ENCODE assay signal across 8 cellular contexts in the genomic region with DNA sequence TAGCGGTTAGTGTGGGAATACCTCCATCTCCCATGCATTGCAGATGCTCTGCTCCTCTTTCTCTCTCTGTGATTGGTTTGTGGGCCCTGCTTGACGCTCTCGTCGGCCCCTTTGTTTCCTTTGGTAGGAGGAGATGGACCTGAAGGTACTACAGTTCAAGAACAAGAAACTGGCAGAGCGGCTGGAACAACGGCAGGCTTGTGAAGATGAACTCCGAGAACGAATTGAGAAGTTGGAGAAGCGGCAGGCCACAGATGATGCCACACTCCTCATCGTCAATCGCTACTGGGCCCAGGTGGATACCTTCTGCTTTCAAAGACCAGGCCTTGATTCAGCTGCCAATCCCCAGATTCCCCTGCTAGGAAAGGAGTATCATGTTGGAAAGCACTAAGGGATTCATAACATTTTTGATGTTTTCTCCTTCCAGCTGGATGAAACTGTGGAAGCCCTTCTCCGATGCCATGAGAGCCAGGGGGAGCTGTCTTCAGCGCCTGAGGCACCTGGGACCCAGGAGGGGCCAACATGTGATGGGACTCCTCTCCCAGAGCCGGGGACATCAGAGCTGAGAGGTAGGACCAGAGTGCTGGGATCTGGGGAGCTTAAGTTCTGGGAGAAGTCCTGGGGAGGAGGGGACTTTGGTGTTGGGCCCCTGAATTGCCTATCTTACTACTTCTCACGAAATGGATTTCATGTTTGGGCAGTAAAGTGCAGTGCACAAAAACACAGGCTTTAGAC. TPM values are rescaled to one million over a fixed set of nuclear protein-coding genes. Genes with fewer than 3 reads are reported as not detected.
DNase-seq lines count a peak whose midpoint lies in the region; ATAC-seq and TF ChIP-seq lines count a peak whose summit lies in the region.

No MANE protein-coding gene starts in this region.

- CTCF ChIA-PET in SK-N-SH (lab: Yijun Ruan, JAX): interaction anchor here (1.1 kb wide), 1 partner anchor 22 kb away, joined by 3 read pairs; no protein-coding TSS in a partner anchor

- no peaks in the 10 kb centered on the region for H3K27me3 Mint-ChIP-seq in activated T-helper 2 cell treated with anti-CD3 and anti-CD28 coated beads, Interferon-gamma antibody, Interleukin-2, Interleukin-4, amounts not matched to agents 10 μg/mL and 5 μg/mL and 100 μg/mL, durations not matched to agents 14 hours and 24 hours and 36 hours (ENCODE audit: low read depth)
- H3K27me3 Mint-ChIP-seq in stimulated activated naive B cell treated with anti-CD40 and anti-IgM and Interleukin-4, amounts not matched to agents 10 μg/mL and 1 μg/mL and 100 μg/mL, for 72 hours: no peaks in the 10 kb centered on the region

- H3K4me1 ChIP-seq in SK-N-SH (ENCODE audit: control insufficient read depth in 1 of 2, insufficient read depth in 2 of 2, low read depth in 1 of 2, low read length in 1 of 2): peaks cover 15 to 26% of the 10 kb centered on the region in 2 experiments
- H3K4me1 ChIP-seq in iPS-20b (ENCODE audit: insufficient read depth, low read length): no peaks in the 10 kb centered on the region; the same call in none of the 2 replicates

- intact Hi-C loops in activated T-helper 2 cell treated with anti-CD3 and anti-CD28 coated beads, Interferon-gamma antibody, Interleukin-2, Interleukin-4, amounts not matched to agents 10 μg/mL and 5 μg/mL and 100 μg/mL, durations not matched to agents 14 hours and 24 hours and 36 hours (cut with micrococcal nuclease): loop anchor here (1.0 to 5.0 kb wide), 4 partner anchors 15 to 194 kb away; partner anchors contain the start of genes FBXL19, PHKG2, SETD1A and SRCAP

- H3K27ac Mint-ChIP-seq in activated T-helper 2 cell treated with anti-CD3 and anti-CD28 coated beads, Interferon-gamma antibody, Interleukin-2, Interleukin-4, amounts not matched to agents 10 μg/mL and 5 μg/mL and 100 μg/mL, durations not matched to agents 14 hours and 24 hours and 36 hours: peak overlapping the region; percentile 83
- peak overlapping the region; percentile 95 for H3K27ac Mint-ChIP-seq in stimulated activated naive B cell treated with anti-CD40 and anti-IgM and Interleukin-4, amounts not matched to agents 10 μg/mL and 1 μg/mL and 100 μg/mL, for 72 hours

- peak overlapping the region; percentile 85 for H3K4me3 Mint-ChIP-seq in activated T-helper 2 cell treated with anti-CD3 and anti-CD28 coated beads, Interferon-gamma antibody, Interleukin-2, Interleukin-4, amounts not matched to agents 10 μg/mL and 5 μg/mL and 100 μg/mL, durations not matched to agents 14 hours and 24 hours and 36 hours (ENCODE audit: low read depth)
- peak overlapping the region; percentile 93 to 99 for H3K4me3 Mint-ChIP-seq in stimulated activated naive B cell treated with anti-CD40 and anti-IgM and Interleukin-4, amounts not matched to agents 10 μg/mL and 1 μg/mL and 100 μg/mL, for 72 hours

- H3K9me2 ChIP-seq in SK-N-SH: no peaks in the 10 kb centered on the region

- 48% methylated on average over 15 of the region's 15 CpGs for WGBS in SK-N-SH (ENCODE audit: low lambda C conversion rate)

- H3K9me3 ChIP-seq in SK-N-SH (no peaks in the 10 kb centered on the region), iPS-20b (ENCODE audit: insufficient read depth, low read depth, low read length) (no peaks in the 10 kb centered on the region)

- peaks cover 53% of the 10 kb centered on the region for H3K36me3 Mint-ChIP-seq in activated T-helper 2 cell treated with anti-CD3 and anti-CD28 coated beads, Interferon-gamma antibody, Interleukin-2, Interleukin-4, amounts not matched to agents 10 μg/mL and 5 μg/mL and 100 μg/mL, durations not matched to agents 14 hours and 24 hours and 36 hours (ENCODE audit: low read depth)
- H3K36me3 Mint-ChIP-seq in stimulated activated naive B cell treated with anti-CD40 and anti-IgM and Interleukin-4, amounts not matched to agents 10 μg/mL and 1 μg/mL and 100 μg/mL, for 72 hours: peaks cover 22 to 54% of the 10 kb centered on the region in 2 donors

- H3K9ac ChIP-seq in SK-N-SH (peak overlapping the region; percentile 89), iPS-20b (ENCODE audit: low read depth, low read length) (peak overlapping the region; percentile 92; the same call in 1 of the 2 replicates)

- H3K4me1 Mint-ChIP-seq in activated T-helper 2 cell treated with anti-CD3 and anti-CD28 coated beads, Interferon-gamma antibody, Interleukin-2, Interleukin-4, amounts not matched to agents 10 μg/mL and 5 μg/mL and 100 μg/mL, durations not matched to agents 14 hours and 24 hours and 36 hours (ENCODE audit: low read depth): peaks cover 17% of the 10 kb centered on the region
- peaks cover 26 to 42% of the 10 kb centered on the region in 2 donors for H3K4me1 Mint-ChIP-seq in stimulated activated naive B cell treated with anti-CD40 and anti-IgM and Interleukin-4, amounts not matched to agents 10 μg/mL and 1 μg/mL and 100 μg/mL, for 72 hours

- H3K27ac ChIP-seq in SK-N-SH (ENCODE audit: low read depth in 2 of 2, low read length in 1 of 2) (peak overlapping the region in 1 of 2 experiments; percentile 79; a peak in 1 of 4 replicates), iPS-20b (ENCODE audit: low read length) (peak overlapping the region; percentile 84)

- no peak for DNase-seq in SK-N-SH
- no peak for DNase-seq in activated T-helper 2 cell treated with anti-CD3 and anti-CD28 coated beads, Interferon-gamma antibody, Interleukin-2, Interleukin-4, amounts not matched to agents 10 μg/mL and 5 μg/mL and 100 μg/mL, durations not matched to agents 14 hours and 24 hours and 36 hours (ENCODE audit: low spot score)
- DNase-seq in stimulated activated naive B cell treated with anti-CD40 and anti-IgM and Interleukin-4, amounts not matched to agents 10 μg/mL and 1 μg/mL and 100 μg/mL, for 72 hours: no peak
- no peak for DNase-seq in COR-L47 (lab: John Stamatoyannopoulos, UW)
- DNase-seq in mucosa of gallbladder (ENCODE audit: low spot score): no peak

- peaks cover 49% of the 10 kb centered on the region for H3K79me2 ChIP-seq in SK-N-SH (ENCODE audit: insufficient read depth)

- H2AFZ ChIP-seq in SK-N-SH (ENCODE audit: low read depth): no peak overlapping the region

- TF ChIP-seq CTCF in SK-N-SH (IDR thresholded peaks at IDR 0.05): no peak

- no peaks in the 10 kb centered on the region for H4K20me1 ChIP-seq in SK-N-SH (ENCODE audit: insufficient read depth)

- H3K27me3 ChIP-seq in SK-N-SH (ENCODE audit: insufficient read depth) (no peaks in the 10 kb centered on the region), iPS-20b (ENCODE audit: insufficient read depth, low read length) (no peaks in the 10 kb centered on the region)

- POLR2A ChIA-PET in SK-N-SH (lab: Yijun Ruan, JAX): interaction anchor here (1.1 kb wide), 1 partner anchor 12 kb away, joined by 5 read pairs; no protein-coding TSS in a partner anchor

- ATAC-seq in SK-N-SH treated with all-trans-retinoic acid at 6 μM for 48 hours: no peak
- ATAC-seq in stimulated activated naive B cell treated with anti-CD40 and anti-IgM and Interleukin-4, amounts not matched to agents 10 μg/mL and 1 μg/mL and 100 μg/mL, for 72 hours (replicated peaks): no peak
- ATAC-seq in HG03045 (IDR thresholded peaks at IDR 0.05; ENCODE audit: unreplicated experiment): no peak

- no peaks in the 10 kb centered on the region for H3K9me3 Mint-ChIP-seq in activated T-helper 2 cell treated with anti-CD3 and anti-CD28 coated beads, Interferon-gamma antibody, Interleukin-2, Interleukin-4, amounts not matched to agents 10 μg/mL and 5 μg/mL and 100 μg/mL, durations not matched to agents 14 hours and 24 hours and 36 hours
- H3K9me3 Mint-ChIP-seq in stimulated activated naive B cell treated with anti-CD40 and anti-IgM and Interleukin-4, amounts not matched to agents 10 μg/mL and 1 μg/mL and 100 μg/mL, for 72 hours: no peaks in the 10 kb centered on the region

- TF ChIP-seq RAD21 in SK-N-SH (IDR thresholded peaks at IDR 0.05; ENCODE audit: low read length): no peak

- H3K4me2 ChIP-seq in SK-N-SH: peak overlapping the region; percentile 98

- H3K36me3 ChIP-seq in SK-N-SH (replicated peaks in 1 of 2; ENCODE audit: control insufficient read depth in 1 of 2, insufficient read depth in 2 of 2, low read length in 1 of 2) (peaks cover 37 to 63% of the 10 kb centered on the region in 2 experiments), iPS-20b (ENCODE audit: insufficient read depth, low read depth, low read length) (peaks cover 52% of the 10 kb centered on the region)

- peak overlapping the region; percentile 95 to 97 for H3K4me3 ChIP-seq in SK-N-SH (ENCODE audit: low read depth in 2 of 2, low read length in 1 of 2)
- peak overlapping the region; percentile 96 for H3K4me3 ChIP-seq in iPS-20b (ENCODE audit: low read length)

- no peak for TF ChIP-seq EP300 in SK-N-SH (IDR thresholded peaks at IDR 0.05; ENCODE audit: borderline replicate concordance in 1 of 2, low read depth in 1 of 2, low read length in 1 of 2)

- peaks cover 7% of the 10 kb centered on the region for H3F3A ChIP-seq in SK-N-SH (replicated peaks; ENCODE audit: insufficient read depth)

RNA-seq across cellular contexts. Expression of gene RNF40, which starts 1.0 kb away (rescaled TPM):
- 49.8 and 57.3 TPM in 2 replicates for polyA plus RNA-seq in SK-N-SH (2012; rRNA removed)
- polyA plus RNA-seq in SK-N-SH (2012; cell fraction: cytosol; rRNA removed): 28.3 and 31.2 TPM in 2 replicates
- polyA plus RNA-seq in SK-N-SH (2012; cell fraction: nucleus; rRNA removed): 87.3 and 103 TPM in 2 replicates
- total RNA-seq in activated T-helper 2 cell treated with anti-CD3 and anti-CD28 coated beads, Interferon-gamma antibody, Interleukin-2, Interleukin-4, amounts not matched to agents 10 μg/mL and 5 μg/mL and 100 μg/mL, durations not matched to agents 14 hours and 24 hours and 36 hours: 83.8 and 91.6 TPM in 2 replicates
- 129 TPM for total RNA-seq in mucosa of gallbladder

RNA-seq across cellular contexts. Expression of gene CFAP119, which starts 1.3 kb away (rescaled TPM):
- polyA plus RNA-seq in SK-N-SH (2012; rRNA removed): 28.4 and 36.5 TPM in 2 replicates
- 7.2 and 10.3 TPM in 2 replicates for polyA plus RNA-seq in SK-N-SH (2012; cell fraction: cytosol; rRNA removed)
- 230 and 287 TPM in 2 replicates for polyA plus RNA-seq in SK-N-SH (2012; cell fraction: nucleus; rRNA removed)
- total RNA-seq in activated T-helper 2 cell treated with anti-CD3 and anti-CD28 coated beads, Interferon-gamma antibody, Interleukin-2, Interleukin-4, amounts not matched to agents 10 μg/mL and 5 μg/mL and 100 μg/mL, durations not matched to agents 14 hours and 24 hours and 36 hours: 2.3 and 2.8 TPM in 2 replicates
- 13.2 TPM for total RNA-seq in mucosa of gallbladder

RNA-seq across cellular contexts. Expression of gene PHKG2, which starts 14.9 kb away (rescaled TPM):
- 45.8 and 54.2 TPM in 2 replicates for polyA plus RNA-seq in SK-N-SH (2012; rRNA removed)
- polyA plus RNA-seq in SK-N-SH (2012; cell fraction: cytosol; rRNA removed): 17.3 and 21.5 TPM in 2 replicates
- polyA plus RNA-seq in SK-N-SH (2012; cell fraction: nucleus; rRNA removed): 194 and 207 TPM in 2 replicates
- total RNA-seq in activated T-helper 2 cell treated with anti-CD3 and anti-CD28 coated beads, Interferon-gamma antibody, Interleukin-2, Interleukin-4, amounts not matched to agents 10 μg/mL and 5 μg/mL and 100 μg/mL, durations not matched to agents 14 hours and 24 hours and 36 hours: 38.1 and 41.6 TPM in 2 replicates
- 39.2 TPM for total RNA-seq in mucosa of gallbladder

RNA-seq across cellular contexts. Expression of gene ZNF629, which starts 23.8 kb away (rescaled TPM):
- polyA plus RNA-seq in SK-N-SH (2012; rRNA removed): 4.7 and 5.1 TPM in 2 replicates
- polyA plus RNA-seq in SK-N-SH (2012; cell fraction: cytosol; rRNA removed): 3.3 and 4.3 TPM in 2 replicates
- polyA plus RNA-seq in SK-N-SH (2012; cell fraction: nucleus; rRNA removed): 9.0 TPM in 2 replicates
- total RNA-seq in activated T-helper 2 cell treated with anti-CD3 and anti-CD28 coated beads, Interferon-gamma antibody, Interleukin-2, Interleukin-4, amounts not matched to agents 10 μg/mL and 5 μg/mL and 100 μg/mL, durations not matched to agents 14 hours and 24 hours and 36 hours: 0.78 and 0.82 TPM in 2 replicates
- total RNA-seq in mucosa of gallbladder: 18.9 TPM
